Comparison of ENCODE assay signal across 8 cellular contexts in genomic region chr14:68506645-68507405, GRCh38.
DNase-seq lines count a peak whose midpoint lies in the region; ATAC-seq, FAIRE-seq and TF ChIP-seq lines count a peak whose summit lies in the region.

No MANE protein-coding gene starts in this region.

- H3K18ac ChIP-seq in trophoblast cell (ENCODE audit: low read length) = peak overlapping the region; percentile 96

- peak overlapping the region; percentile 98 for H2BK12ac ChIP-seq in trophoblast cell (ENCODE audit: low read length)

- CTCF ChIA-PET in HepG2 (lab: Yijun Ruan, JAX; ENCODE audit: low intra/inter-chr PET ratio, low total read pairs) = no interaction called here

- H2AFZ ChIP-seq in HepG2 (ENCODE audit: low read length) (no peak overlapping the region), trophoblast cell (ENCODE audit: insufficient read depth, low read length, poor library complexity) (peak overlapping the region; percentile 33)

- H3K4ac ChIP-seq in trophoblast cell (ENCODE audit: low read depth, low read length) = peak overlapping the region; percentile 91

- peaks cover 58% of the 10 kb centered on the region for H3K79me1 ChIP-seq in trophoblast cell (ENCODE audit: low read length)

- H2AK5ac ChIP-seq in trophoblast cell (ENCODE audit: low read length) = peak overlapping the region; percentile 98

- H3K36me3 ChIP-seq in right lobe of liver (no peaks in the 10 kb centered on the region), HepG2 (replicated peaks in 1 of 2; ENCODE audit: control insufficient read depth in 1 of 2, insufficient read depth in 2 of 2, low read length in 2 of 2) (no peaks in the 10 kb centered on the region), ascending aorta (no peaks in the 10 kb centered on the region), trophoblast cell (ENCODE audit: control insufficient read depth in 1 of 2, insufficient read depth in 2 of 2, low read length in 2 of 2) (no peaks in the 10 kb centered on the region)

- no peak overlapping the region for H3K23ac ChIP-seq in trophoblast cell (ENCODE audit: low read length)

- H4K8ac ChIP-seq in trophoblast cell (ENCODE audit: low read depth, low read length) = peak overlapping the region; percentile 89

- intact Hi-C loops in right lobe of liver (cut with DNase I) (no loop called here), HepG2 (cut with micrococcal nuclease; ENCODE audit: unreplicated experiment) (no loop called here), ascending aorta (cut with DNase I) (loop anchor here (5.0 kb wide), 1 partner anchor 110 kb away; no protein-coding TSS in a partner anchor), Right ventricle myocardium inferior (cut with DNase I) (loop anchor here (5.0 kb wide), 1 partner anchor 45 kb away; no protein-coding TSS in a partner anchor)

- ATAC-seq in right lobe of liver (peak in 3 of 4 donors; percentile 20 to 28 (median 26)), HepG2 (no peak), HG03354 (IDR thresholded peaks at IDR 0.05; ENCODE audit: poor library complexity, severe bottlenecking, unreplicated experiment) (peak; percentile 72), Right ventricle myocardium inferior (no peak)

- no peak overlapping the region for H3K4me3 ChIP-seq in right lobe of liver
- H3K4me3 ChIP-seq in HepG2 (replicated peaks in 1 of 3; ENCODE audit: insufficient read depth in 1 of 3, low read depth in 2 of 3, low read length in 3 of 3) = no peak overlapping the region
- H3K4me3 ChIP-seq in ascending aorta = no peak overlapping the region
- H3K4me3 ChIP-seq in trophoblast cell (ENCODE audit: low read depth, low read length) = no peak overlapping the region

- no peak overlapping the region for H3K9ac ChIP-seq in HepG2 (ENCODE audit: insufficient read depth, low read depth, low read length)
- no peak overlapping the region for H3K9ac ChIP-seq in trophoblast cell (ENCODE audit: low read length)

- H2BK5ac ChIP-seq in trophoblast cell (ENCODE audit: low read depth, low read length, poor library complexity) = peak overlapping the region; percentile 96

- TF ChIP-seq RAD21 in HepG2 (CRISPR knock-in tag; IDR thresholded peaks at IDR 0.05) = no peak

- H2BK120ac ChIP-seq in trophoblast cell (ENCODE audit: insufficient read depth, low read length, poor library complexity) = peak overlapping the region; percentile 98

- H4K91ac ChIP-seq in trophoblast cell (ENCODE audit: low read depth, low read length) = peak overlapping the region; percentile 99

- H3K27ac ChIP-seq in right lobe of liver (no peak overlapping the region), HepG2 (ENCODE audit: extremely low read length, insufficient read depth, low read length) (no peak overlapping the region), ascending aorta (peak overlapping the region; percentile 38 to 44), trophoblast cell (ENCODE audit: low read depth, low read length) (peak overlapping the region; percentile 96)

- TF ChIP-seq EP300 in HepG2 (IDR thresholded peaks at IDR 0.05; ENCODE audit: low read depth in 2 of 2, low read length in 2 of 2) (no peak), HepG2 (CRISPR knock-in tag; IDR thresholded peaks at IDR 0.05; ENCODE audit: borderline replicate concordance) (no peak)

- H4K12ac ChIP-seq in trophoblast cell (ENCODE audit: low read depth, low read length) = peak overlapping the region; percentile 92

- in situ Hi-C loops in HepG2 (cut with HindIII; ENCODE audit: extremely low pct_ligation_motif_present, low pct_unique_long_range_greater_than_20kb) = no loop called here

- TF ChIP-seq POLR2A in right lobe of liver (IDR thresholded peaks at IDR 0.05) = no peak
- TF ChIP-seq POLR2A in HepG2 (IDR thresholded peaks at IDR 0.05; ENCODE audit: insufficient read depth in 1 of 2, low read depth in 2 of 2, low read length in 2 of 2) = no peak

- peak overlapping the region; percentile 97 for H3K14ac ChIP-seq in trophoblast cell (ENCODE audit: low read length)

- TF ChIP-seq CTCF in right lobe of liver (IDR thresholded peaks at IDR 0.05) (no peak), HepG2 (CRISPR knock-in tag; IDR thresholded peaks at IDR 0.05) (no peak), ascending aorta (IDR thresholded peaks at IDR 0.05) (no peak)

- WGBS in right lobe of liver (ENCODE audit: insufficient coverage, low coverage, low lambda C conversion rate, missing lambda C conversion rate) = 69% methylated on average over 8 of the region's 11 CpGs
- 76% methylated on average over 11 of the region's 11 CpGs for WGBS in HepG2 (ENCODE audit: low lambda C conversion rate)
- WGBS in trophoblast cell (ENCODE audit: extremely low coverage, insufficient coverage, insufficient read length) = no CpG with 5 or more reads among the region's 11 CpGs

- no peak overlapping the region for H3K4me2 ChIP-seq in HepG2 (ENCODE audit: low read depth, low read length)
- H3K4me2 ChIP-seq in trophoblast cell (ENCODE audit: low read length) = no peak overlapping the region

- H4K20me1 ChIP-seq in HepG2 (ENCODE audit: insufficient read depth, low read length) = no peaks in the 10 kb centered on the region

- POLR2A ChIA-PET in HepG2 (lab: Yijun Ruan, JAX) = interaction anchor here (0.8 kb wide), 1 partner anchor 14 kb away, joined by 3 read pairs; no protein-coding TSS in a partner anchor

- H3K4me1 ChIP-seq in right lobe of liver (no peaks in the 10 kb centered on the region), HepG2 (ENCODE audit: insufficient read depth, low read length) (peaks cover 64% of the 10 kb centered on the region), ascending aorta (peaks cover 13 to 35% of the 10 kb centered on the region in 2 donors), trophoblast cell (ENCODE audit: control insufficient read depth in 1 of 2, insufficient read depth in 2 of 2, low read length in 2 of 2) (peaks cover 31 to 34% of the 10 kb centered on the region in 2 experiments)

- FAIRE-seq in HepG2 (lab: Jason Lieb, UNC) = no peak

- H3K9me3 ChIP-seq in right lobe of liver (no peaks in the 10 kb centered on the region), HepG2 (ENCODE audit: low read length) (no peaks in the 10 kb centered on the region), ascending aorta (no peaks in the 10 kb centered on the region), trophoblast cell (ENCODE audit: insufficient read depth, low read depth, low read length) (peaks cover 2% of the 10 kb centered on the region)

- no peak for DNase-seq in right lobe of liver
- no peak for DNase-seq in HepG2 (ENCODE audit: low spot score)
- no peak for DNase-seq in ascending aorta (ENCODE audit: low spot score in 2 of 2)
- no peak for DNase-seq in trophoblast cell
- DNase-seq in NCI-H2081 (lab: John Stamatoyannopoulos, UW) = no peak
- no peak for DNase-seq in Right ventricle myocardium inferior (ENCODE audit: missing footprints)
- no peak for DNase-seq in midbrain (lab: John Stamatoyannopoulos, UW)

- H3K27me3 ChIP-seq in right lobe of liver (no peaks in the 10 kb centered on the region), HepG2 (ENCODE audit: control insufficient read depth in 1 of 2, insufficient read depth in 2 of 2, low read length in 2 of 2) (no peaks in the 10 kb centered on the region), ascending aorta (no peaks in the 10 kb centered on the region), trophoblast cell (ENCODE audit: insufficient read depth, low read length) (no peaks in the 10 kb centered on the region)

- no TSS peak for BruUV-seq in HepG2 (replicated peaks; lab: Mats Ljungman, UMichigan)

- H3K79me2 ChIP-seq in HepG2 (ENCODE audit: insufficient read depth, low read length) = no peaks in the 10 kb centered on the region
- peaks cover 3% of the 10 kb centered on the region for H3K79me2 ChIP-seq in trophoblast cell (ENCODE audit: control insufficient read depth, insufficient read depth, low read length, poor library complexity)

TF ChIP-seq in HepG2, 621 proteins besides CTCF, POLR2A, EP300 and RAD21:
- no peak for TF ChIP-seq ZFP62 (CRISPR knock-in tag; IDR thresholded peaks at IDR 0.05)
- TF ChIP-seq ZNF674 (CRISPR knock-in tag; IDR thresholded peaks at IDR 0.05; ENCODE audit: low read depth) = no peak
- no peak for TF ChIP-seq ZNF362 (CRISPR knock-in tag; IDR thresholded peaks at IDR 0.05; ENCODE audit: borderline replicate concordance)

Comparison
In these comparisons a context has a peak if more than half of its experiments do, and no peak if none do; other contexts are left out.
1. ATAC-seq: peak in right lobe of liver (3 of 4) and HG03354 (single experiment); none in HepG2 (single experiment) and Right ventricle myocardium inferior (single experiment).
2. H3K27ac ChIP-seq: peak in ascending aorta (2 of 2) and trophoblast cell (single experiment); none in right lobe of liver (0 of 3) and HepG2 (single experiment).
3. intact Hi-C loops: an anchor here in ascending aorta (5.0 kb wide) and Right ventricle myocardium inferior (5.0 kb wide); none called in right lobe of liver and HepG2.